Comparison of ENCODE assay signal across 21 cellular contexts in the genomic region with DNA sequence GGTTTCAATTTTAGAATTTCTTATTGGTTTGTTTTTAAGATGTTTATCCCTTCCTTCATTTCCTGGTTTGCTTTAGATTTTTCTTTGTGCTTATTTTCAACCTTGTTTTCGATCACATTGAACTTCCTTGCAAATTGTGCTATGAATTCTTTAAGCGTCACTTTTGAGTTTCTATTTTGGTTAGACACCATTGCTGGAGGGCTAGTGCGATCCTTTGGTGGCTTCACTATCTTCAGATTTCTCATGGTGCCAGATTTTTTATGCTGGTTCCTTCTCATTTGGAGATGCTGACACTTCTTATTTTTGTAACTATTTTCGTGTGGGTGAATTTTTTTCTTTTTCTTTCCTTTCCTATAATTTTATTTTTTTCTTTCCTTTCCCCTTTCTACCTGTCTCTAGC.
"Had no signal": no experiment of that assay in that cellular context is flagged by ENCODE, and none has a peak within 500 bp of the region (broad histone marks: within the 10 kb centered on the region; RNA-seq: fewer than 3 reads in every experiment).

No MANE protein-coding gene starts in this region.

- H3K4me3 ChIP-seq: skin epidermis, upper lobe of left lung, vagina had no signal

- H3K9me3 ChIP-seq: neutrophil, upper lobe of left lung, vagina had no signal

- H3K36me3 ChIP-seq: neutrophil, upper lobe of left lung, vagina had no signal

- H3K36me3 Mint-ChIP-seq: mesothelial cell of epicardium; naive B cell; stimulated activated effector memory CD8-positive, alpha-beta T cell treated with anti-CD3 and anti-CD28 coated beads, Interleukin-12 subunit alpha, Interleukin-12 subunit beta, amount 100 ng/mL, for 72 hours had no signal

- H3K9me3 Mint-ChIP-seq: activated CD4-positive, alpha-beta memory T cell treated with anti-CD3 and anti-CD28 coated beads, Interleukin-2, amount 10 ng/mL, durations not matched to agents 7 days and 5 days; activated CD4-positive, alpha-beta T cell treated with anti-CD3 and anti-CD28 coated beads, Interleukin-2, amount 10 ng/mL, durations not matched to agents 7 days and 5 days; activated naive CD8-positive, alpha-beta T cell treated with anti-CD3 and anti-CD28 coated beads, Interleukin-2, amount 50 U/mL, for 24 hours; activated T-cell treated with anti-CD3 and anti-CD28 coated beads, Interleukin-2, amount 50 U/mL, for 24 hours; naive B cell; stimulated activated naive CD8-positive, alpha-beta T cell treated with anti-CD3 and anti-CD28 coated beads, Interleukin-15, Interleukin-2, amounts not matched to agents 100 ng/mL and 50 ng/mL, for 24 hours had no signal

- DNase-seq: activated CD4-positive, alpha-beta memory T cell treated with anti-CD3 and anti-CD28 coated beads, Interleukin-2, amount 10 ng/mL, durations not matched to agents 7 days and 5 days; activated CD4-positive, CD25-positive, alpha-beta regulatory T cell treated with anti-CD3 and anti-CD28 coated beads, Interleukin-2, amount 50 U/mL, for 72 hours; activated CD8-positive, alpha-beta memory T cell treated with anti-CD3 and anti-CD28 coated beads, Interleukin-2, amount 50 U/mL, for 48 hours; activated gamma-delta T cell treated with Interleukin-2 at 50 U/mL for 16 hours; activated naive CD4-positive, alpha-beta T cell treated with anti-CD3 and anti-CD28 coated beads, Interleukin-2, amount 50 U/mL, for 16 hours; cortex of kidney; left cardiac atrium; naive B cell; stimulated activated CD4-positive, alpha-beta T cell treated with anti-CD3 and anti-CD28 coated beads, Interleukin-12 subunit alpha, Interleukin-12 subunit beta, amount 100 ng/mL, for 4 hours; stimulated activated CD4-positive, alpha-beta T cell treated with anti-CD3 and anti-CD28 coated beads, Interleukin-4, amount 100 ng/mL, for 1 hour; upper lobe of left lung had no signal

- H3K27ac Mint-ChIP-seq: activated CD4-positive, alpha-beta memory T cell treated with anti-CD3 and anti-CD28 coated beads, Interleukin-2, amount 10 ng/mL, durations not matched to agents 7 days and 5 days; activated CD4-positive, alpha-beta T cell treated with anti-CD3 and anti-CD28 coated beads, Interleukin-2, amount 10 ng/mL, durations not matched to agents 7 days and 5 days; activated naive CD8-positive, alpha-beta T cell treated with anti-CD3 and anti-CD28 coated beads, Interleukin-2, amount 50 U/mL, for 24 hours; activated T-cell treated with anti-CD3 and anti-CD28 coated beads, Interleukin-2, amount 50 U/mL, for 24 hours; mesothelial cell of epicardium; naive B cell; nephron progenitor cell; stimulated activated effector memory CD8-positive, alpha-beta T cell treated with anti-CD3 and anti-CD28 coated beads, Interleukin-12 subunit alpha, Interleukin-12 subunit beta, amount 100 ng/mL, for 72 hours; stimulated activated naive CD8-positive, alpha-beta T cell treated with anti-CD3 and anti-CD28 coated beads, Interleukin-15, Interleukin-2, amounts not matched to agents 100 ng/mL and 50 ng/mL, for 24 hours had no signal

- H3K4me1 Mint-ChIP-seq: activated CD4-positive, alpha-beta memory T cell treated with anti-CD3 and anti-CD28 coated beads, Interleukin-2, amount 10 ng/mL, durations not matched to agents 7 days and 5 days; activated CD4-positive, alpha-beta T cell treated with anti-CD3 and anti-CD28 coated beads, Interleukin-2, amount 10 ng/mL, durations not matched to agents 7 days and 5 days; activated naive CD8-positive, alpha-beta T cell treated with anti-CD3 and anti-CD28 coated beads, Interleukin-2, amount 50 U/mL, for 24 hours; stimulated activated effector memory CD8-positive, alpha-beta T cell treated with anti-CD3 and anti-CD28 coated beads, Interleukin-12 subunit alpha, Interleukin-12 subunit beta, amount 100 ng/mL, for 72 hours had no signal

- H3K27me3 Mint-ChIP-seq: activated CD4-positive, alpha-beta memory T cell treated with anti-CD3 and anti-CD28 coated beads, Interleukin-2, amount 10 ng/mL, durations not matched to agents 7 days and 5 days; activated CD4-positive, alpha-beta T cell treated with anti-CD3 and anti-CD28 coated beads, Interleukin-2, amount 10 ng/mL, durations not matched to agents 7 days and 5 days; stimulated activated naive CD8-positive, alpha-beta T cell treated with anti-CD3 and anti-CD28 coated beads, Interleukin-15, Interleukin-2, amounts not matched to agents 100 ng/mL and 50 ng/mL, for 24 hours had no signal

- H3K27me3 ChIP-seq: neutrophil, upper lobe of left lung, vagina had no signal

- H3K4me1 ChIP-seq: upper lobe of left lung, vagina had no signal

- H3K4me3 Mint-ChIP-seq: activated CD4-positive, alpha-beta memory T cell treated with anti-CD3 and anti-CD28 coated beads, Interleukin-2, amount 10 ng/mL, durations not matched to agents 7 days and 5 days; activated CD4-positive, alpha-beta T cell treated with anti-CD3 and anti-CD28 coated beads, Interleukin-2, amount 10 ng/mL, durations not matched to agents 7 days and 5 days; activated naive CD8-positive, alpha-beta T cell treated with anti-CD3 and anti-CD28 coated beads, Interleukin-2, amount 50 U/mL, for 24 hours; activated T-cell treated with anti-CD3 and anti-CD28 coated beads, Interleukin-2, amount 50 U/mL, for 24 hours; mesothelial cell of epicardium; naive B cell; nephron progenitor cell; stimulated activated effector memory CD8-positive, alpha-beta T cell treated with anti-CD3 and anti-CD28 coated beads, Interleukin-12 subunit alpha, Interleukin-12 subunit beta, amount 100 ng/mL, for 72 hours; stimulated activated naive CD8-positive, alpha-beta T cell treated with anti-CD3 and anti-CD28 coated beads, Interleukin-15, Interleukin-2, amounts not matched to agents 100 ng/mL and 50 ng/mL, for 24 hours had no signal

- H3K27ac ChIP-seq: neutrophil, skin epidermis, upper lobe of left lung, vagina had no signal
